ENCODE assay signal across 12 cellular contexts in the genomic region with DNA sequence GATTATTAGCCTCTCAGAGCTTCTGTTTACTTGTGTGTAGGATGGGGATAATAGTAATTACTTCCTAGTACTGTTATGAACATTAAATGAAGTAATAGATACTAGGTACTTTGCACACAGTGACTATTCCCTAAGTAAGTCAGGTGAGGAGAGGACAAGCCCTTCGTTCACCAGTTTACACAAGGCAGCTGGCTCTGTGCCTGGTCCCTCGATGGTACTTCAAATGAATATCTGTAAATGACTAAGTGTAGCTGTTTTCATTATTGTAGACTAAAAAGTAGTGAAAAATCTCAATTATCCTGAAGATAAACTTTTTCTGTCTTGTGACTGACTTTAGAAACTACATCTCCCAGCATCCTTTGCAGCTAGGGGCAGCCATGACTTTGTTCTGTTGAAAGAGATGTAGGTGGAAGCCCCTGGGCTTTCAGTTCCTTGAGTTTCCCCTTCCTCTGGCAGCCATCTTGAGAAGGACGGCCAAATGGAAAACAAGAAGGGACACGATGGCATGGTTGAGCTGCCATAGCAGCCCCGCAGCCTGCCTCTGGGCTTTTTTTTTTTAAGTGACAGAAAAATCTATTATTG. TPM values are rescaled to one million over a fixed set of nuclear protein-coding genes. Genes with fewer than 3 reads are reported as not detected.
A peak's percentile ranks its signal among the peaks of the same experiment; 100 is the strongest.
DNase-seq lines count a peak whose midpoint lies in the region; ATAC-seq and TF ChIP-seq lines count a peak whose summit lies in the region.
"Had no signal": no experiment of that assay in that cellular context is flagged by ENCODE, and none has a peak within 500 bp of the region (broad histone marks: within the 10 kb centered on the region; RNA-seq: fewer than 3 reads in every experiment).

No MANE protein-coding gene starts in this region.

- H3K4me3 Mint-ChIP-seq in type B pancreatic cell = no peak overlapping the region
- H3K4me3 Mint-ChIP-seq in immature natural killer cell = peak overlapping the region in 1 of 5 donors; percentile 10

- H3K4me1 Mint-ChIP-seq in type B pancreatic cell (ENCODE audit: unreplicated experiment) = peaks cover 3% of the 10 kb centered on the region
- H3K4me1 Mint-ChIP-seq in immature natural killer cell = peaks cover 32 to 35% of the 10 kb centered on the region in 2 donors

- intact Hi-C loops in Right ventricle myocardium superior (cut with DNase I) = no loop called here

- H3K27me3 ChIP-seq in right atrium auricular region = no peaks in the 10 kb centered on the region

- H3K27ac ChIP-seq in right atrium auricular region = no peak overlapping the region

- H3K36me3 ChIP-seq in right atrium auricular region = no peaks in the 10 kb centered on the region

- DNase-seq in right atrium auricular region (ENCODE audit: low spot score) (peak; percentile 54), Right ventricle myocardium superior (no peak), NCI-H2029 treated with DMSO at 0.1 percent for 48 hours (lab: John Stamatoyannopoulos, UW) (peak; percentile 65), dermis blood vessel endothelial cell (peak; percentile 40), type B pancreatic cell (ENCODE audit: extremely low spot score, unreplicated experiment) (peak; percentile 37), immature natural killer cell (no peak)
- DNase-seq: NCI-H2107, SIG-M5 had no signal

- no peak overlapping the region for H3K4me3 ChIP-seq in right atrium auricular region

- H3K9me3 Mint-ChIP-seq in type B pancreatic cell = no peaks in the 10 kb centered on the region
- H3K9me3 Mint-ChIP-seq in immature natural killer cell = no peaks in the 10 kb centered on the region

- ATAC-seq in Right ventricle myocardium superior (ENCODE audit: poor library complexity) (no peak), HG03378 (IDR thresholded peaks at IDR 0.05; ENCODE audit: unreplicated experiment) (no peak), HG02588 (IDR thresholded peaks at IDR 0.05; ENCODE audit: unreplicated experiment) (no peak)

- no peak for TF ChIP-seq CTCF in right atrium auricular region (IDR thresholded peaks at IDR 0.05)
- no peak for TF ChIP-seq CTCF in type B pancreatic cell (conservative IDR thresholded peaks at IDR 0.05)

- H3K27ac Mint-ChIP-seq in type B pancreatic cell = no peak overlapping the region
- no peak overlapping the region for H3K27ac Mint-ChIP-seq in immature natural killer cell

- H3K27me3 Mint-ChIP-seq in type B pancreatic cell = peaks cover 46% of the 10 kb centered on the region
- peaks cover 0 to 3% (median 0%) of the 10 kb centered on the region in 3 donors for H3K27me3 Mint-ChIP-seq in immature natural killer cell (ENCODE audit: low read depth in 3 of 3)

- H3K4me1 ChIP-seq in right atrium auricular region = peaks cover 0 to 20% of the 10 kb centered on the region in 2 donors

- H3K36me3 Mint-ChIP-seq in type B pancreatic cell (no peaks in the 10 kb centered on the region), immature natural killer cell (no peaks in the 10 kb centered on the region)

- H3K9me3 ChIP-seq in right atrium auricular region = no peaks in the 10 kb centered on the region

RNA-seq across cellular contexts. Expression of gene WNT7A, which starts 11.7 kb away (rescaled TPM):
- total RNA-seq in right atrium auricular region (not detected), Right ventricle myocardium superior (not detected), dermis blood vessel endothelial cell (under 0.01 TPM in 2 replicates), type B pancreatic cell (ENCODE audit: low replicate concordance) (3.4 and 15.1 TPM in 2 replicates)
- polyA plus RNA-seq in immature natural killer cell = not detected
- total RNA-seq: fibroblast of lung, HT-29 had no signal
- polyA plus RNA-seq: fibroblast of lung had no signal

Comparison
In these comparisons a context has a peak if more than half of its experiments do, and no peak if none do; other contexts are left out.
1. DNase-seq: peak in right atrium auricular region (single experiment), NCI-H2029 treated with DMSO at 0.1 percent for 48 hours (single experiment), dermis blood vessel endothelial cell (single experiment) and type B pancreatic cell (single experiment); none in Right ventricle myocardium superior (single experiment) and immature natural killer cell (0 of 3).